Comparison of ENCODE assay signal across 19 cellular contexts in genomic region chr20:33191955-33192354, GRCh38. TPM values are rescaled to one million over a fixed set of nuclear protein-coding genes. Genes with fewer than 3 reads are reported as not detected.
DNase-seq lines count a peak whose midpoint lies in the region; ATAC-seq and TF ChIP-seq lines count a peak whose summit lies in the region.
"Had no signal": no experiment of that assay in that cellular context is flagged by ENCODE, and none has a peak within 500 bp of the region (broad histone marks: within the 10 kb centered on the region; RNA-seq: fewer than 3 reads in every experiment).

No MANE protein-coding gene starts in this region.

- DNase-seq in DMS153 (lab: John Stamatoyannopoulos, UW) (peak; percentile 14), DMS153 treated with DMSO at 0.1 percent for 48 hours (lab: John Stamatoyannopoulos, UW; ENCODE audit: unreplicated experiment) (no peak), left lobe of liver (ENCODE audit: low spot score) (no peak), DMS 273 (lab: John Stamatoyannopoulos, UW; ENCODE audit: unreplicated experiment) (no peak), OCI-M2 (lab: John Stamatoyannopoulos, UW; ENCODE audit: unreplicated experiment) (no peak)
- DNase-seq: 8988T; C1 segment of cervical spinal cord; Caco-2; CD4-positive, CD25-positive, alpha-beta regulatory T cell; CD8-positive, alpha-beta T cell; DMS 273 treated with DMSO at 0.1 percent for 48 hours; DND-41; GM23248; H7; HCEC 1CT had no signal

- ATAC-seq in left lobe of liver (peak; percentile 18), GM19351 (IDR thresholded peaks at IDR 0.05; ENCODE audit: unreplicated experiment) (no peak)
- ATAC-seq: CD8-positive, alpha-beta T cell had no signal

- no peak for TF ChIP-seq CTCF in C4-2B (conservative IDR thresholded peaks at IDR 0.05)

- H3K27ac ChIP-seq in C4-2B = peak overlapping the region; percentile 63; the same call in 1 of the 2 replicates
- H3K27ac ChIP-seq: GM23248 had no signal

RNA-seq across cellular contexts. Expression of gene BPIFA2, which starts 24.0 kb away (rescaled TPM):
- total RNA-seq in left lobe of liver = not detected
- total RNA-seq: A673; Caco-2; CD4-positive, CD25-positive, alpha-beta regulatory T cell; CD8-positive, alpha-beta T cell; GM23248; H1; H7 had no signal

RNA-seq across cellular contexts. Expression of gene BPIFA3, which starts 25.2 kb away (rescaled TPM):
- total RNA-seq in left lobe of liver = not detected
- total RNA-seq: A673; Caco-2; CD4-positive, CD25-positive, alpha-beta regulatory T cell; CD8-positive, alpha-beta T cell; GM23248; H1; H7 had no signal

RNA-seq across cellular contexts. Expression of gene BPIFA1, which starts 43.8 kb away (rescaled TPM):
- not detected for total RNA-seq in left lobe of liver
- total RNA-seq: A673; Caco-2; CD4-positive, CD25-positive, alpha-beta regulatory T cell; CD8-positive, alpha-beta T cell; GM23248; H1; H7 had no signal
